20 cellular contexts compared by ENCODE assay signal in the genomic region with DNA sequence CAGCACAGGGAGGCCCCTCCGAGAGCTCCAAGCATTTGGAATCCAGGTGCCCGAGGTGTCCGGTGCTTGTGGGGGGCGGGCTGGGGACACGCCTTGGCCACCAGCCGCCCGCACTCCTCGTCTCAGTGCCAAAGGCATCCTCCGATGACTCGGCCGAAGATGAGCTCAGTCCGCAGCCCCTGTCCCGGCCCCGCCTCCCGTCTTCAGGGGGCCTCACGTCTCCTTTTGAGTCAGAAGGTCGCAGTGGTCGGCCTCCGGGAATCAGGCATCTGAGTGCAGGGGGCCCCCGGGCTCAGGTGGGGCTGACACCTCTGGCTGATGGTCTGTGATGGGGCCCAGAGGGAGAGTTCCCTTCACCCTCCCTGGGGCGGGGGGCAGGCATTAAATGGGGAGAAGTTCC.
"Had no signal": no experiment of that assay in that cellular context is flagged by ENCODE, and none has a peak within 500 bp of the region (broad histone marks: within the 10 kb centered on the region; RNA-seq: fewer than 3 reads in every experiment).

No MANE protein-coding gene starts in this region.

- H3K4me3 Mint-ChIP-seq: activated CD8-positive, alpha-beta memory T cell treated with anti-CD3 and anti-CD28 coated beads, Interleukin-2, amount 10 ng/mL, durations not matched to agents 7 days and 5 days; activated naive CD8-positive, alpha-beta T cell; activated T-cell treated with anti-CD3 and anti-CD28 coated beads, Interleukin-2, amount 50 U/mL, for 4 hours; stimulated activated naive CD8-positive, alpha-beta T cell treated with anti-CD3 and anti-CD28 coated beads, Interleukin-15, Interleukin-2, amounts not matched to agents 100 ng/mL and 50 ng/mL, for 24 hours had no signal

- ATAC-seq: activated CD4-positive, alpha-beta T cell treated with anti-CD3 and anti-CD28 coated beads for 36 hours; activated CD8-positive, alpha-beta memory T cell treated with anti-CD3 and anti-CD28 coated beads, Interleukin-2, amount 10 ng/mL, durations not matched to agents 7 days and 5 days; activated T-cell treated with anti-CD3 and anti-CD28 coated beads, Interleukin-2, amount 50 U/mL, for 4 hours; left colon had no signal

- H3K9me3 Mint-ChIP-seq: activated T-cell treated with anti-CD3 and anti-CD28 coated beads, Interleukin-2, amount 50 U/mL, for 4 hours; stimulated activated naive CD8-positive, alpha-beta T cell treated with anti-CD3 and anti-CD28 coated beads, Interleukin-15, Interleukin-2, amounts not matched to agents 100 ng/mL and 50 ng/mL, for 24 hours had no signal

- H3K79me2 ChIP-seq: hepatocyte had no signal

- H3K4me2 ChIP-seq: hepatocyte had no signal

- DNase-seq: activated CD4-positive, alpha-beta T cell treated with anti-CD3 and anti-CD28 coated beads for 36 hours; activated CD4-positive, alpha-beta T cell treated with anti-CD3 and anti-CD28 coated beads, Interleukin-2, amount 50 U/mL, for 48 hours; activated CD8-positive, alpha-beta memory T cell treated with anti-CD3 and anti-CD28 coated beads, Interleukin-2, amount 10 ng/mL, durations not matched to agents 7 days and 5 days; activated gamma-delta T cell; activated T-cell treated with anti-CD3 and anti-CD28 coated beads, Interleukin-2, amount 50 U/mL, for 4 hours; amygdala; dorsolateral prefrontal cortex; foreskin fibroblast; left colon; retina; spleen; stimulated activated CD4-positive, alpha-beta T cell treated with anti-CD3 and anti-CD28 coated beads, Interleukin-4, amount 100 ng/mL, for 4 hours; SW 1271; transverse colon; uterus had no signal

- H3K36me3 ChIP-seq: transverse colon, uterus had no signal

- H3K9me3 ChIP-seq: suprapubic skin, transverse colon, uterus had no signal

- H3K27me3 Mint-ChIP-seq: activated CD4-positive, alpha-beta T cell treated with anti-CD3 and anti-CD28 coated beads for 36 hours; activated CD8-positive, alpha-beta memory T cell treated with anti-CD3 and anti-CD28 coated beads, Interleukin-2, amount 10 ng/mL, durations not matched to agents 7 days and 5 days; activated naive CD8-positive, alpha-beta T cell; stimulated activated naive CD8-positive, alpha-beta T cell treated with anti-CD3 and anti-CD28 coated beads, Interleukin-15, Interleukin-2, amounts not matched to agents 100 ng/mL and 50 ng/mL, for 24 hours had no signal

- H3K27ac ChIP-seq: dorsolateral prefrontal cortex, epithelial cell of prostate, hepatocyte, spleen, suprapubic skin, transverse colon, uterus had no signal

- H3K27me3 ChIP-seq: hepatocyte, spleen, suprapubic skin, transverse colon, uterus had no signal

- H3K27ac Mint-ChIP-seq: activated CD8-positive, alpha-beta memory T cell treated with anti-CD3 and anti-CD28 coated beads, Interleukin-2, amount 10 ng/mL, durations not matched to agents 7 days and 5 days; activated naive CD8-positive, alpha-beta T cell had no signal

- H3K4me3 ChIP-seq: dorsolateral prefrontal cortex, hepatocyte, spleen, suprapubic skin, transverse colon, uterus had no signal

- H3K4me1 Mint-ChIP-seq: activated CD4-positive, alpha-beta T cell treated with anti-CD3 and anti-CD28 coated beads for 36 hours; activated CD8-positive, alpha-beta memory T cell treated with anti-CD3 and anti-CD28 coated beads, Interleukin-2, amount 10 ng/mL, durations not matched to agents 7 days and 5 days had no signal

- H3K4me1 ChIP-seq: uterus had no signal
